ENCODE assay signal across 8 cellular contexts in genomic region chr17:47970725-47971511, GRCh38.
DNase-seq lines count a peak whose midpoint lies in the region; ATAC-seq, FAIRE-seq and TF ChIP-seq lines count a peak whose summit lies in the region.

Gene CDK5RAP3 (plus strand): TSS chr17:47971113. CDS start chr17:47971147, 34 bp downstream.

- TF ChIP-seq POLR2A in GM18951 (IDR thresholded peaks at IDR 0.05; ENCODE audit: extremely low read depth, insufficient read depth, insufficient read length), result peak; percentile 88

- peak; percentile 93 for DNase-seq in AG09309 (ENCODE audit: low read depth)
- DNase-seq in NCI-H345 treated with DMSO at 0.1 percent for 48 hours (lab: John Stamatoyannopoulos, UW; ENCODE audit: unreplicated experiment), result peak; percentile 96
- DNase-seq in activated CD4-positive, CD25-positive, alpha-beta regulatory T cell treated with anti-CD3 and anti-CD28 coated beads, Interleukin-2, amount 50 U/mL, for 16 hours (ENCODE audit: low read depth, low spot score), result peak; percentile 96
- DNase-seq in cerebellar cortex (ENCODE audit: low spot score), result peak; percentile 100
- peak; percentile 99 to 100 (median 100) for DNase-seq in stimulated activated CD4-positive, alpha-beta T cell treated with anti-CD3 and anti-CD28 coated beads, Interleukin-12 subunit alpha, Interleukin-12 subunit beta, amount 100 ng/mL, for 48 hours (ENCODE audit: low read depth in 2 of 3, low spot score in 1 of 3)

- peak; percentile 47 for FAIRE-seq in islet of Langerhans (lab: Jason Lieb, UNC)

- H3K4me3 ChIP-seq in AG09309 (ENCODE audit: control insufficient read depth, low read depth, low read length), result peak within 1 kb of the TSS; percentile 96

- peak; percentile 87 for TF ChIP-seq CTCF in AG09309 (IDR thresholded peaks at IDR 0.05; ENCODE audit: control insufficient read depth, insufficient read depth, low read depth, low read length, missing control alignments)

- ATAC-seq in HG03280 (IDR thresholded peaks at IDR 0.05; ENCODE audit: unreplicated experiment), result peak; percentile 96

- in situ Hi-C loops in GM18951 (cut with MboI; ENCODE audit: low sequenced_read_pairs, unreplicated experiment), result no loop called here

Comparison
In these comparisons a context has a peak if more than half of its experiments do, and no peak if none do; other contexts are left out.
1. Peak in every context shown above with its lines: DNase-seq, ATAC-seq and H3K4me3 ChIP-seq.